1 cellular context compared by ENCODE assay signal in genomic region chr5:87966213-87966612, GRCh38.
TF ChIP-seq lines count a peak whose summit lies in the region.

No MANE protein-coding gene starts in this region.

TF ChIP-seq in HepG2, 621 proteins besides CTCF, POLR2A, EP300 and RAD21 (continued from another document):
- no peak for TF ChIP-seq RERE (CRISPR knock-in tag; IDR thresholded peaks at IDR 0.05; ENCODE audit: low read depth)
- TF ChIP-seq ATAD3A (CRISPR knock-in tag; IDR thresholded peaks at IDR 0.05): no peak
- TF ChIP-seq SALL1 (CRISPR knock-in tag; IDR thresholded peaks at IDR 0.05): no peak
- TF ChIP-seq FIP1L1 (IDR thresholded peaks at IDR 0.05; ENCODE audit: borderline replicate concordance, insufficient read depth, low read depth, low read length): no peak
- TF ChIP-seq ZNF230 (CRISPR knock-in tag; IDR thresholded peaks at IDR 0.05): no peak
- no peak for TF ChIP-seq CENPBD1 (CRISPR knock-in tag; IDR thresholded peaks at IDR 0.05; ENCODE audit: borderline replicate concordance, low read depth)
- no peak for TF ChIP-seq TCF12 (IDR thresholded peaks at IDR 0.05)
- TF ChIP-seq TCF12 (CRISPR knock-in tag; IDR thresholded peaks at IDR 0.05): no peak
